10 cellular contexts compared by ENCODE assay signal in genomic region chrX:111511477-111511876, GRCh38. TPM values are rescaled to one million over a fixed set of nuclear protein-coding genes. Genes with fewer than 3 reads are reported as not detected.
DNase-seq lines count a peak whose midpoint lies in the region; ATAC-seq, FAIRE-seq and TF ChIP-seq lines count a peak whose summit lies in the region.
"Had no signal": no experiment of that assay in that cellular context is flagged by ENCODE, and none has a peak within 500 bp of the region (broad histone marks: within the 10 kb centered on the region; RNA-seq: fewer than 3 reads in every experiment).

SERTM2 (plus strand) TSS chrX:111511645; CDS start chrX:111518858, 7,213 bp downstream.

- CTCF ChIA-PET in HepG2 (lab: Yijun Ruan, JAX; ENCODE audit: low intra/inter-chr PET ratio, low total read pairs): no interaction called here
- CTCF ChIA-PET in CD4-positive, alpha-beta memory T cell (lab: Charles Lee; ENCODE audit: partially characterized antibody): no interaction called here

- in situ Hi-C loops in HepG2 (cut with HindIII; ENCODE audit: extremely low pct_ligation_motif_present, low pct_unique_long_range_greater_than_20kb): no loop called here

- peak within 1 kb of the TSS in 3 of 8 donors; percentile 0 to 21 (median 1) for H3K4me3 Mint-ChIP-seq in CD4-positive, alpha-beta memory T cell

- intact Hi-C loops in HepG2 (cut with micrococcal nuclease; ENCODE audit: unreplicated experiment): no loop called here
- intact Hi-C loops in vagina (cut with DNase I): no loop called here
- intact Hi-C loops in CD4-positive, alpha-beta memory T cell (cut with micrococcal nuclease): no loop called here

- H3K36me3 Mint-ChIP-seq in CD4-positive, alpha-beta memory T cell: no peaks in the 10 kb centered on the region

- TF ChIP-seq EP300 in HepG2 (IDR thresholded peaks at IDR 0.05; ENCODE audit: low read depth in 2 of 2, low read length in 2 of 2) (no peak), HepG2 (CRISPR knock-in tag; IDR thresholded peaks at IDR 0.05; ENCODE audit: borderline replicate concordance) (no peak)

- peak within 1 kb of the TSS in 1 of 2 donors; percentile 18 for H3K27ac ChIP-seq in liver (ENCODE audit: low read depth in 1 of 2, low read length in 2 of 2)
- H3K27ac ChIP-seq in HepG2 (ENCODE audit: extremely low read length, insufficient read depth, low read length): no peak within 1 kb of the TSS
- H3K27ac ChIP-seq in vagina: no peak within 1 kb of the TSS
- H3K27ac ChIP-seq in CD4-positive, alpha-beta memory T cell (ENCODE audit: low read depth, low read length): no peak within 1 kb of the TSS

- H3K4me1 Mint-ChIP-seq in CD4-positive, alpha-beta memory T cell: peaks cover 0 to 1% (median 0%) of the 10 kb centered on the region in 4 donors

- H3K9ac ChIP-seq in liver (ENCODE audit: low read depth in 1 of 2, low read length in 2 of 2): peak within 1 kb of the TSS; percentile 7 to 9
- H3K9ac ChIP-seq in HepG2 (ENCODE audit: insufficient read depth, low read depth, low read length): no peak within 1 kb of the TSS

- no peaks in the 10 kb centered on the region for H3K79me2 ChIP-seq in HepG2 (ENCODE audit: insufficient read depth, low read length)

- H3K9me3 ChIP-seq in liver (ENCODE audit: control insufficient read depth in 4 of 4, low read length in 3 of 4): no peaks in the 10 kb centered on the region
- no peaks in the 10 kb centered on the region for H3K9me3 ChIP-seq in HepG2 (ENCODE audit: low read length)
- H3K9me3 ChIP-seq in vagina: no peaks in the 10 kb centered on the region
- H3K9me3 ChIP-seq in CD4-positive, alpha-beta memory T cell (ENCODE audit: control insufficient read depth in 1 of 2, low read length in 2 of 2): no peaks in the 10 kb centered on the region

- DNase-seq in HepG2 (ENCODE audit: low spot score): no peak
- DNase-seq in cardiac fibroblast (ENCODE audit: low read depth in 2 of 2): peak; percentile 2 to 29
- no peak for DNase-seq in vagina (ENCODE audit: extremely low spot score in 2 of 2)
- no peak for DNase-seq in NCI-H774 (lab: John Stamatoyannopoulos, UW)
- DNase-seq in CD4-positive, alpha-beta memory T cell: no peak
- DNase-seq: DND-41, SHP77 had no signal

- no TSS peak for BruUV-seq in HepG2 (replicated peaks; lab: Mats Ljungman, UMichigan)

- 4% methylated on average over 3 of the region's 3 CpGs for WGBS in liver
- WGBS in HepG2 (ENCODE audit: low lambda C conversion rate): 0% methylated on average over 2 of the region's 3 CpGs

- H3K4me1 ChIP-seq in liver (ENCODE audit: control insufficient read depth in 4 of 4, insufficient read depth in 4 of 4, low read length in 3 of 4): peaks cover 0 to 2% (median 0%) of the 10 kb centered on the region in 4 donors
- H3K4me1 ChIP-seq in HepG2 (ENCODE audit: insufficient read depth, low read length): no peaks in the 10 kb centered on the region
- H3K4me1 ChIP-seq in vagina: no peaks in the 10 kb centered on the region
- H3K4me1 ChIP-seq in CD4-positive, alpha-beta memory T cell (ENCODE audit: insufficient read depth, low read length): no peaks in the 10 kb centered on the region

- POLR2A ChIA-PET in HepG2 (lab: Yijun Ruan, JAX): no interaction called here
- POLR2A ChIA-PET in CD4-positive, alpha-beta memory T cell (lab: Charles Lee; ENCODE audit: partially characterized antibody): no interaction called here

- TF ChIP-seq RAD21 in liver (IDR thresholded peaks at IDR 0.05) (no peak), HepG2 (CRISPR knock-in tag; IDR thresholded peaks at IDR 0.05) (no peak)

- no peaks in the 10 kb centered on the region for H3K36me3 ChIP-seq in liver (ENCODE audit: control insufficient read depth in 4 of 4, insufficient read depth in 3 of 4, low read depth in 1 of 4, low read length in 3 of 4)
- no peaks in the 10 kb centered on the region for H3K36me3 ChIP-seq in HepG2 (replicated peaks in 1 of 2; ENCODE audit: control insufficient read depth in 1 of 2, insufficient read depth in 2 of 2, low read length in 2 of 2)
- H3K36me3 ChIP-seq in vagina: no peaks in the 10 kb centered on the region
- H3K36me3 ChIP-seq in CD4-positive, alpha-beta memory T cell (ENCODE audit: insufficient read depth, low read length): no peaks in the 10 kb centered on the region

- FAIRE-seq in HepG2 (lab: Jason Lieb, UNC): no peak

- no peaks in the 10 kb centered on the region for H4K20me1 ChIP-seq in HepG2 (ENCODE audit: insufficient read depth, low read length)

- ATAC-seq in HepG2 (no peak), HG03469 (IDR thresholded peaks at IDR 0.05; ENCODE audit: unreplicated experiment) (peak; percentile 60), HG02885 (IDR thresholded peaks at IDR 0.05; ENCODE audit: poor library complexity, unreplicated experiment) (no peak)

- no peak within 1 kb of the TSS for H3K4me2 ChIP-seq in HepG2 (ENCODE audit: low read depth, low read length)

- no peaks in the 10 kb centered on the region for H3K9me3 Mint-ChIP-seq in CD4-positive, alpha-beta memory T cell

- no peak within 1 kb of the TSS for H2AFZ ChIP-seq in HepG2 (ENCODE audit: low read length)

- TF ChIP-seq POLR2A in HepG2 (IDR thresholded peaks at IDR 0.05; ENCODE audit: insufficient read depth in 1 of 2, low read depth in 2 of 2, low read length in 2 of 2) (no peak), vagina (IDR thresholded peaks at IDR 0.05) (no peak)

- TF ChIP-seq CTCF in liver (IDR thresholded peaks at IDR 0.05; ENCODE audit: low read depth, low read length, missing input control) (no peak), HepG2 (CRISPR knock-in tag; IDR thresholded peaks at IDR 0.05) (no peak), cardiac fibroblast (IDR thresholded peaks at IDR 0.05; ENCODE audit: low read depth, low read length) (no peak), vagina (IDR thresholded peaks at IDR 0.05) (no peak)

- no peaks in the 10 kb centered on the region for H3K27me3 ChIP-seq in liver (ENCODE audit: control insufficient read depth in 4 of 4, insufficient read depth in 4 of 4, low read length in 3 of 4)
- no peaks in the 10 kb centered on the region for H3K27me3 ChIP-seq in HepG2 (ENCODE audit: control insufficient read depth in 1 of 2, insufficient read depth in 2 of 2, low read length in 2 of 2)
- H3K27me3 ChIP-seq in vagina: no peaks in the 10 kb centered on the region
- no peaks in the 10 kb centered on the region for H3K27me3 ChIP-seq in CD4-positive, alpha-beta memory T cell (ENCODE audit: insufficient read depth, low read length)

- peaks cover 1 to 3% of the 10 kb centered on the region in 2 donors for H3K27me3 Mint-ChIP-seq in CD4-positive, alpha-beta memory T cell

- H3K4me3 ChIP-seq in liver (ENCODE audit: low read depth in 1 of 3, low read length in 3 of 3): peak within 1 kb of the TSS in 2 of 3 donors; percentile 14 to 38
- H3K4me3 ChIP-seq in HepG2 (replicated peaks in 1 of 3; ENCODE audit: insufficient read depth in 1 of 3, low read depth in 2 of 3, low read length in 3 of 3): no peak within 1 kb of the TSS
- no peak within 1 kb of the TSS for H3K4me3 ChIP-seq in cardiac fibroblast (replicated peaks in 1 of 2; ENCODE audit: low read depth in 2 of 2, low read length in 2 of 2)
- no peak within 1 kb of the TSS for H3K4me3 ChIP-seq in vagina
- H3K4me3 ChIP-seq in CD4-positive, alpha-beta memory T cell (ENCODE audit: low read length in 2 of 2): no peak within 1 kb of the TSS

- no peak within 1 kb of the TSS for H3K27ac Mint-ChIP-seq in CD4-positive, alpha-beta memory T cell

TF ChIP-seq in liver, 16 proteins besides CTCF, POLR2A, EP300 and RAD21:
- TF ChIP-seq SP1 (IDR thresholded peaks at IDR 0.05) (no peak), HNF4A (conservative IDR thresholded peaks at IDR 0.05) (no peak), NR2F2 (IDR thresholded peaks at IDR 0.05) (no peak), GABPA (IDR thresholded peaks at IDR 0.05 in 1 of 2, conservative IDR thresholded peaks at IDR 0.05 in 1 of 2) (no peak)
TF ChIP-seq in liver: peak in this region for 0.

TF ChIP-seq in HepG2, 621 proteins besides CTCF, POLR2A, EP300 and RAD21:
- TF ChIP-seq ZNF598 (CRISPR knock-in tag; IDR thresholded peaks at IDR 0.05; ENCODE audit: borderline replicate concordance) (no peak), ZNF768 (CRISPR knock-in tag; IDR thresholded peaks at IDR 0.05) (no peak)
- TF ChIP-seq, protein P1, sequence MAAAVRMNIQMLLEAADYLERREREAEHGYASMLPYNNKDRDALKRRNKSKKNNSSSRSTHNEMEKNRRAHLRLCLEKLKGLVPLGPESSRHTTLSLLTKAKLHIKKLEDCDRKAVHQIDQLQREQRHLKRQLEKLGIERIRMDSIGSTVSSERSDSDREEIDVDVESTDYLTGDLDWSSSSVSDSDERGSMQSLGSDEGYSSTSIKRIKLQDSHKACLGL (CRISPR knock-in tag; IDR thresholded peaks at IDR 0.05): no peak
- TF ChIP-seq, protein P2, sequence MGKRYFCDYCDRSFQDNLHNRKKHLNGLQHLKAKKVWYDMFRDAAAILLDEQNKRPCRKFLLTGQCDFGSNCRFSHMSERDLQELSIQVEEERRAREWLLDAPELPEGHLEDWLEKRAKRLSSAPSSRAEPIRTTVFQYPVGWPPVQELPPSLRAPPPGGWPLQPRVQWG (CRISPR knock-in tag; IDR thresholded peaks at IDR 0.05; ENCODE audit: borderline replicate concordance, low read depth): no peak

RNA-seq across cellular contexts. Expression of gene SERTM2, which starts in this region (rescaled TPM):
- total RNA-seq in liver: 10 to 100 TPM in 1 of 2 donors, under 1 TPM in 1; 0.09 to 16.2 TPM
- 1 to 10 TPM in 1 of 2 donors, under 1 TPM in 1; 0.96 to 4.3 TPM for polyA plus RNA-seq in liver
- total RNA-seq in HepG2 (2016; rRNA removed; fragmentation: Illumina TruSeq; extraction: Trizol): not detected in 2 replicates
- total RNA-seq in HepG2 (2016; cell fraction: cytosol; rRNA removed; fragmentation: Illumina TruSeq; extraction: Trizol; ENCODE audit: low read depth): not detected in 2 replicates
- total RNA-seq in HepG2 (2016; cell fraction: insoluble cytoplasmic fraction; rRNA removed; fragmentation: Illumina TruSeq; extraction: Trizol): not detected in 2 replicates
- total RNA-seq in HepG2 (2016; cell fraction: membrane; rRNA removed; fragmentation: Illumina TruSeq; extraction: Trizol): not detected in 2 replicates
- not detected in 2 replicates for total RNA-seq in HepG2 (2016; cell fraction: nucleus; rRNA removed; fragmentation: Illumina TruSeq; extraction: Trizol)
- not detected in 2 replicates for polyA plus RNA-seq in HepG2 (2011; rRNA removed)
- not detected in 2 replicates for polyA plus RNA-seq in HepG2 (2011; cell fraction: cytosol; rRNA removed)
- not detected in 2 replicates for polyA plus RNA-seq in HepG2 (2011; cell fraction: nucleus; rRNA removed)
- polyA plus RNA-seq in HepG2 (2012): not detected in 2 replicates
- not detected in 2 replicates for polyA plus RNA-seq in HepG2 (2016; cell fraction: cytosol; fragmentation: Illumina TruSeq; extraction: Trizol; ENCODE audit: low read depth)
- not detected in 2 replicates for polyA plus RNA-seq in HepG2 (2016; cell fraction: insoluble cytoplasmic fraction; fragmentation: Illumina TruSeq; extraction: Trizol; ENCODE audit: low read depth)
- polyA plus RNA-seq in HepG2 (2016; cell fraction: membrane; fragmentation: Illumina TruSeq; extraction: Trizol; ENCODE audit: low read depth): not detected in 2 replicates
- polyA plus RNA-seq in HepG2 (2016; cell fraction: nucleus; fragmentation: Illumina TruSeq; extraction: Trizol; ENCODE audit: insufficient read depth, low read depth): not detected in 2 replicates
- polyA minus RNA-seq in HepG2 (2011; rRNA and poly(A)+ RNA removed; ENCODE audit: low replicate concordance): not detected in 2 replicates
- polyA minus RNA-seq in HepG2 (2011; cell fraction: cytosol; rRNA and poly(A)+ RNA removed): not detected in 2 replicates
- not detected in 2 replicates for polyA minus RNA-seq in HepG2 (2011; cell fraction: nucleus; rRNA and poly(A)+ RNA removed)
- 28.2 TPM for total RNA-seq in vagina
- not detected for total RNA-seq in CD4-positive, alpha-beta memory T cell
- not detected for polyA plus RNA-seq in CD4-positive, alpha-beta memory T cell

Comparison
In these comparisons a context has a peak if more than half of its experiments do, and no peak if none do; other contexts are left out.
1. H3K4me3 ChIP-seq: peak in liver (2 of 3); none in HepG2 (0 of 3), cardiac fibroblast (0 of 2), vagina (0 of 2) and CD4-positive, alpha-beta memory T cell (0 of 2).
2. DNase-seq: peak in cardiac fibroblast (2 of 2); none in HepG2 (single experiment), vagina (0 of 2), NCI-H774 (single experiment) and CD4-positive, alpha-beta memory T cell (0 of 5).